ENCODE assay signal across 25 cellular contexts in genomic region chr21:45100866-45101265, GRCh38.
"Had no signal": no experiment of that assay in that cellular context is flagged by ENCODE, and none has a peak within 500 bp of the region (broad histone marks: within the 10 kb centered on the region; RNA-seq: fewer than 3 reads in every experiment).

No MANE protein-coding gene starts in this region.

- H3K27ac ChIP-seq: dorsolateral prefrontal cortex, hepatocyte, left lung, neural progenitor cell, prostate gland, tibial nerve, upper lobe of right lung, uterus had no signal

- H3K36me3 Mint-ChIP-seq: neural progenitor cell; stimulated activated effector memory CD8-positive, alpha-beta T cell treated with anti-CD3 and anti-CD28 coated beads, Interleukin-12 subunit alpha, Interleukin-12 subunit beta, amount 100 ng/mL, for 72 hours had no signal

- H3K27me3 Mint-ChIP-seq: naive thymus-derived CD4-positive, alpha-beta T cell had no signal

- H3K9ac ChIP-seq: neural progenitor cell had no signal

- H3K4me3 ChIP-seq: dorsolateral prefrontal cortex, gastrocnemius medialis, heart left ventricle, hepatocyte, left lung, neural progenitor cell, prostate gland, sigmoid colon, stomach, tibial nerve, upper lobe of right lung, uterus had no signal

- FAIRE-seq: colon had no signal

- H3K4me3 Mint-ChIP-seq: nephron; neural progenitor cell; stimulated activated effector memory CD8-positive, alpha-beta T cell treated with anti-CD3 and anti-CD28 coated beads, Interleukin-12 subunit alpha, Interleukin-12 subunit beta, amount 100 ng/mL, for 72 hours had no signal

- H3K27me3 ChIP-seq: dorsolateral prefrontal cortex, gastrocnemius medialis, heart left ventricle, hepatocyte, left lung, neural progenitor cell, sigmoid colon, stomach, tibial nerve, upper lobe of right lung, uterus had no signal

- H3K27ac Mint-ChIP-seq: nephron; neural progenitor cell; stimulated activated effector memory CD8-positive, alpha-beta T cell treated with anti-CD3 and anti-CD28 coated beads, Interleukin-12 subunit alpha, Interleukin-12 subunit beta, amount 100 ng/mL, for 72 hours had no signal

- H3K36me3 ChIP-seq: gastrocnemius medialis, heart left ventricle, left lung, neural progenitor cell, prostate gland, sigmoid colon, stomach, tibial nerve, upper lobe of right lung, uterus had no signal

- H3K9me3 Mint-ChIP-seq: naive thymus-derived CD4-positive, alpha-beta T cell; nephron; neural progenitor cell; stimulated activated effector memory CD8-positive, alpha-beta T cell treated with anti-CD3 and anti-CD28 coated beads, Interleukin-12 subunit alpha, Interleukin-12 subunit beta, amount 100 ng/mL, for 72 hours had no signal

- DNase-seq: dorsolateral prefrontal cortex; effector CD4-positive, alpha-beta T cell; foreskin fibroblast; gastrocnemius medialis; heart left ventricle; left cardiac atrium; mesendoderm; midbrain; naive thymus-derived CD4-positive, alpha-beta T cell; nucleus accumbens; sigmoid colon; stimulated activated CD4-positive, alpha-beta T cell treated with anti-CD3 and anti-CD28 coated beads, Interleukin-2, amount 100 ng/mL, for 24 hours; stimulated activated CD4-positive, alpha-beta T cell treated with anti-CD3 and anti-CD28 coated beads, Interleukin-4, amount 100 ng/mL, for 24 hours; stimulated activated naive CD4-positive, alpha-beta T cell treated with Interleukin-2 at 50 U/mL for 16 hours; stomach; upper lobe of right lung; uterus had no signal

- H3K9me3 ChIP-seq: gastrocnemius medialis, heart left ventricle, left lung, prostate gland, sigmoid colon, stomach, tibial nerve, upper lobe of right lung, uterus had no signal
